40 cellular contexts compared by ENCODE assay signal in genomic region chr14:27123162-27123561, GRCh38.
"Had no signal": no experiment of that assay in that cellular context is flagged by ENCODE, and none has a peak within 500 bp of the region (broad histone marks: within the 10 kb centered on the region; RNA-seq: fewer than 3 reads in every experiment).

No MANE protein-coding gene starts in this region.

- H3K4me3 ChIP-seq: adrenal gland, ascending aorta, body of pancreas, breast epithelium, cardiac muscle cell had no signal

- DNase-seq: activated effector memory CD4-positive, alpha-beta T cell treated with anti-CD3 and anti-CD28 coated beads, Interleukin-2, amount 50 U/mL, for 16 hours; activated effector memory CD4-positive, alpha-beta T cell treated with Interleukin-2 at 50 U/mL for 16 hours; activated gamma-delta T cell; activated gamma-delta T cell treated with Interleukin-2 at 50 U/mL for 16 hours; activated naive CD4-positive, alpha-beta T cell; activated naive CD4-positive, alpha-beta T cell treated with anti-CD3 and anti-CD28 coated beads for 36 hours; activated naive CD4-positive, alpha-beta T cell treated with anti-CD3 and anti-CD28 coated beads, Interleukin-2, amount 10 ng/mL, durations not matched to agents 7 days and 5 days; activated naive CD4-positive, alpha-beta T cell treated with anti-CD3 and anti-CD28 coated beads, Interleukin-2, amount 50 U/mL, for 16 hours; activated naive CD4-positive, alpha-beta T cell treated with Interleukin-2 at 50 U/mL for 16 hours; activated naive CD8-positive, alpha-beta T cell treated with anti-CD3 and anti-CD28 coated beads for 36 hours; activated naive CD8-positive, alpha-beta T cell treated with anti-CD3 and anti-CD28 coated beads, Interleukin-2, amount 10 ng/mL, durations not matched to agents 7 days and 5 days; activated naive CD8-positive, alpha-beta T cell treated with anti-CD3 and anti-CD28 coated beads, Interleukin-2, amount 50 U/mL, for 24 hours; activated T-cell treated with anti-CD3 and anti-CD28 coated beads, Interleukin-2, amount 50 U/mL, for 1 hour; activated T-cell treated with anti-CD3 and anti-CD28 coated beads, Interleukin-2, amount 50 U/mL, for 24 hours; activated T-cell treated with anti-CD3 and anti-CD28 coated beads, Interleukin-2, amount 50 U/mL, for 4 hours; activated T-cell treated with anti-CD3 and anti-CD28 coated beads, Interleukin-2, amount 50 U/mL, for 48 hours; activated T-cell treated with anti-CD3 and anti-CD28 coated beads, Interleukin-2, amount 50 U/mL, for 72 hours; adrenal gland; amniotic stem cell; amygdala; anterior cingulate cortex; aorta; body of pancreas; brain microvascular endothelial cell; caudate nucleus; central memory CD4-positive, alpha-beta T cell; cerebellar nuclear complex had no signal

- H3K27me3 ChIP-seq: adrenal gland, ascending aorta, body of pancreas, brain microvascular endothelial cell, breast epithelium, cardiac muscle cell had no signal

- H3K36me3 ChIP-seq: adrenal gland, ascending aorta, brain microvascular endothelial cell, breast epithelium, cardiac muscle cell had no signal

- H3K27ac ChIP-seq: adrenal gland, ascending aorta, body of pancreas, brain microvascular endothelial cell, breast epithelium, cardiac muscle cell had no signal

- H3K4me3 Mint-ChIP-seq: activated naive CD4-positive, alpha-beta T cell treated with anti-CD3 and anti-CD28 coated beads for 36 hours; activated naive CD4-positive, alpha-beta T cell treated with anti-CD3 and anti-CD28 coated beads, Interleukin-2, amount 10 ng/mL, durations not matched to agents 7 days and 5 days; activated naive CD4-positive, alpha-beta T cell treated with anti-CD3 and anti-CD28 coated beads, Interleukin-2, amount 50 U/mL, for 24 hours; activated naive CD8-positive, alpha-beta T cell; activated naive CD8-positive, alpha-beta T cell treated with anti-CD3 and anti-CD28 coated beads for 36 hours; activated naive CD8-positive, alpha-beta T cell treated with anti-CD3 and anti-CD28 coated beads, Interleukin-2, amount 10 ng/mL, durations not matched to agents 7 days and 5 days; activated naive CD8-positive, alpha-beta T cell treated with anti-CD3 and anti-CD28 coated beads, Interleukin-2, amount 50 U/mL, for 24 hours; activated T-cell treated with anti-CD3 and anti-CD28 coated beads, Interleukin-2, amount 50 U/mL, for 24 hours; activated T-cell treated with anti-CD3 and anti-CD28 coated beads, Interleukin-2, amount 50 U/mL, for 4 hours; activated T-cell treated with anti-CD3 and anti-CD28 coated beads, Interleukin-2, amount 50 U/mL, for 72 hours; activated T-helper 1 cell treated with anti-CD3 and anti-CD28 coated beads, Interleukin-12 subunit alpha, Interleukin-12 subunit beta, Interleukin-2, Interleukin-4 antibody, amounts not matched to agents 30 ng/mL and 10 ng/mL and 1 ng/mL, durations not matched to agents 14 hours and 24 hours and 36 hours; activated T-helper 17 cell treated with anti-CD3 and anti-CD28 coated beads, Interleukin-2, amount 50 U/mL, for 72 hours; brain; central memory CD8-positive, alpha-beta T cell had no signal

- FAIRE-seq: astrocyte, bronchial epithelial cell had no signal

- H3K4me1 Mint-ChIP-seq: activated naive CD4-positive, alpha-beta T cell treated with anti-CD3 and anti-CD28 coated beads, Interleukin-2, amount 10 ng/mL, durations not matched to agents 7 days and 5 days; activated naive CD4-positive, alpha-beta T cell treated with anti-CD3 and anti-CD28 coated beads, Interleukin-2, amount 50 U/mL, for 24 hours; activated naive CD8-positive, alpha-beta T cell treated with anti-CD3 and anti-CD28 coated beads for 36 hours; activated naive CD8-positive, alpha-beta T cell treated with anti-CD3 and anti-CD28 coated beads, Interleukin-2, amount 10 ng/mL, durations not matched to agents 7 days and 5 days; activated naive CD8-positive, alpha-beta T cell treated with anti-CD3 and anti-CD28 coated beads, Interleukin-2, amount 50 U/mL, for 24 hours; activated T-helper 17 cell treated with anti-CD3 and anti-CD28 coated beads, Interleukin-2, amount 50 U/mL, for 72 hours; brain; central memory CD8-positive, alpha-beta T cell had no signal

- ATAC-seq: activated naive CD4-positive, alpha-beta T cell treated with anti-CD3 and anti-CD28 coated beads, Interleukin-2, amount 50 U/mL, for 72 hours; activated naive CD8-positive, alpha-beta T cell treated with anti-CD3 and anti-CD28 coated beads, Interleukin-2, amount 50 U/mL, for 24 hours; activated T-cell treated with anti-CD3 and anti-CD28 coated beads, Interleukin-2, amount 50 U/mL, for 4 hours; activated T-cell treated with anti-CD3 and anti-CD28 coated beads, Interleukin-2, amount 50 U/mL, for 72 hours; activated T-helper 17 cell treated with anti-CD3 and anti-CD28 coated beads, Interleukin-2, amount 50 U/mL, for 72 hours; body of pancreas had no signal

- H3K27ac Mint-ChIP-seq: activated naive CD4-positive, alpha-beta T cell treated with anti-CD3 and anti-CD28 coated beads for 36 hours; activated naive CD4-positive, alpha-beta T cell treated with anti-CD3 and anti-CD28 coated beads, Interleukin-2, amount 10 ng/mL, durations not matched to agents 7 days and 5 days; activated naive CD4-positive, alpha-beta T cell treated with anti-CD3 and anti-CD28 coated beads, Interleukin-2, amount 50 U/mL, for 24 hours; activated naive CD8-positive, alpha-beta T cell; activated naive CD8-positive, alpha-beta T cell treated with anti-CD3 and anti-CD28 coated beads for 36 hours; activated naive CD8-positive, alpha-beta T cell treated with anti-CD3 and anti-CD28 coated beads, Interleukin-2, amount 10 ng/mL, durations not matched to agents 7 days and 5 days; activated naive CD8-positive, alpha-beta T cell treated with anti-CD3 and anti-CD28 coated beads, Interleukin-2, amount 50 U/mL, for 24 hours; activated T-cell treated with anti-CD3 and anti-CD28 coated beads, Interleukin-2, amount 50 U/mL, for 24 hours; activated T-cell treated with anti-CD3 and anti-CD28 coated beads, Interleukin-2, amount 50 U/mL, for 72 hours; activated T-helper 1 cell treated with anti-CD3 and anti-CD28 coated beads, Interleukin-12 subunit alpha, Interleukin-12 subunit beta, Interleukin-2, Interleukin-4 antibody, amounts not matched to agents 30 ng/mL and 10 ng/mL and 1 ng/mL, durations not matched to agents 14 hours and 24 hours and 36 hours; activated T-helper 17 cell treated with anti-CD3 and anti-CD28 coated beads, Interleukin-2, amount 50 U/mL, for 72 hours; activated T-helper 2 cell treated with anti-CD3 and anti-CD28 coated beads, Interferon-gamma antibody, Interleukin-2, Interleukin-4, amounts not matched to agents 10 μg/mL and 5 μg/mL and 100 μg/mL, durations not matched to agents 14 hours and 24 hours and 36 hours; brain had no signal

- H3K36me3 Mint-ChIP-seq: activated naive CD4-positive, alpha-beta T cell treated with anti-CD3 and anti-CD28 coated beads, Interleukin-2, amount 10 ng/mL, durations not matched to agents 7 days and 5 days; activated naive CD4-positive, alpha-beta T cell treated with anti-CD3 and anti-CD28 coated beads, Interleukin-2, amount 50 U/mL, for 24 hours; activated naive CD8-positive, alpha-beta T cell; activated naive CD8-positive, alpha-beta T cell treated with anti-CD3 and anti-CD28 coated beads for 36 hours; activated naive CD8-positive, alpha-beta T cell treated with anti-CD3 and anti-CD28 coated beads, Interleukin-2, amount 10 ng/mL, durations not matched to agents 7 days and 5 days; brain had no signal

- H3K9me3 ChIP-seq: adrenal gland, ascending aorta, body of pancreas had no signal
